Comparison of ENCODE assay signal across 15 cellular contexts in genomic region chr9:99828417-99829176, GRCh38. TPM values are rescaled to one million over a fixed set of nuclear protein-coding genes. Genes with fewer than 3 reads are reported as not detected.
A peak's percentile ranks its signal among the peaks of the same experiment; 100 is the strongest.
DNase-seq lines count a peak whose midpoint lies in the region; ATAC-seq, FAIRE-seq and TF ChIP-seq lines count a peak whose summit lies in the region.
"Had no signal": no experiment of that assay in that cellular context is flagged by ENCODE, and none has a peak within 500 bp of the region (broad histone marks: within the 10 kb centered on the region; RNA-seq: fewer than 3 reads in every experiment).

No MANE protein-coding gene starts in this region.

- H3K36me3 Mint-ChIP-seq in mesothelial cell of epicardium, result peaks cover 17% of the 10 kb centered on the region

- no peaks in the 10 kb centered on the region for H3K9me3 ChIP-seq in right lobe of liver
- no peaks in the 10 kb centered on the region for H3K9me3 ChIP-seq in HepG2 (ENCODE audit: low read length)
- no peaks in the 10 kb centered on the region for H3K9me3 ChIP-seq in endothelial cell of umbilical vein (replicated peaks; ENCODE audit: control insufficient read depth, insufficient read depth, low read length)
- no peaks in the 10 kb centered on the region for H3K9me3 ChIP-seq in aorta (ENCODE audit: control insufficient read depth, low read length)

- no peaks in the 10 kb centered on the region for H3K79me2 ChIP-seq in HepG2 (ENCODE audit: insufficient read depth, low read length)
- H3K79me2 ChIP-seq in endothelial cell of umbilical vein (ENCODE audit: control insufficient read depth, insufficient read depth, low read length), result no peaks in the 10 kb centered on the region
- H3K79me2 ChIP-seq: parathyroid adenoma had no signal

- H3K9me1 ChIP-seq in endothelial cell of umbilical vein (replicated peaks; ENCODE audit: control insufficient read depth, extremely low read depth, insufficient read depth, low read length), result no peaks in the 10 kb centered on the region

- H3K4me3 ChIP-seq in right lobe of liver (no peak overlapping the region), HepG2 (replicated peaks in 1 of 3; ENCODE audit: insufficient read depth in 1 of 3, low read depth in 2 of 3, low read length in 3 of 3) (no peak overlapping the region), endothelial cell of umbilical vein (replicated peaks in 1 of 3; ENCODE audit: insufficient read depth in 1 of 3, low read depth in 1 of 3, low read length in 3 of 3) (no peak overlapping the region), aorta (ENCODE audit: low read length in 2 of 2) (no peak overlapping the region)

- no peak for TF ChIP-seq CTCF in right lobe of liver (IDR thresholded peaks at IDR 0.05)
- no peak for TF ChIP-seq CTCF in HepG2 (CRISPR knock-in tag; IDR thresholded peaks at IDR 0.05)
- no peak for TF ChIP-seq CTCF in endothelial cell of umbilical vein (IDR thresholded peaks at IDR 0.05; ENCODE audit: extremely low read depth in 1 of 2, insufficient read depth in 1 of 2, low read depth in 1 of 2, low read length in 2 of 2)
- no peak for TF ChIP-seq CTCF in mesothelial cell of epicardium (IDR thresholded peaks at IDR 0.05; ENCODE audit: unreplicated experiment)

- peak; percentile 71 to 88 (median 84) for ATAC-seq in right lobe of liver
- no peak for ATAC-seq in HepG2
- peak; percentile 51 for ATAC-seq in aorta (ENCODE audit: low FRiP score)
- ATAC-seq in GM19023 (IDR thresholded peaks at IDR 0.05; ENCODE audit: unreplicated experiment), result no peak

- WGBS in right lobe of liver (ENCODE audit: insufficient coverage, low coverage, low lambda C conversion rate, missing lambda C conversion rate), result 33% methylated on average over 17 of the region's 78 CpGs
- 89% methylated on average over 57 of the region's 78 CpGs for WGBS in HepG2 (ENCODE audit: low lambda C conversion rate)
- WGBS in aorta, 2 donors, result 74 to 80% methylated on average over 52 to 78 of the region's 78 CpGs

- no peak overlapping the region for H2AFZ ChIP-seq in HepG2 (ENCODE audit: low read length)
- no peak overlapping the region for H2AFZ ChIP-seq in endothelial cell of umbilical vein (ENCODE audit: low read depth, low read length)
- H2AFZ ChIP-seq: parathyroid adenoma had no signal

- no peak overlapping the region for H3K27ac ChIP-seq in right lobe of liver
- no peak overlapping the region for H3K27ac ChIP-seq in HepG2 (ENCODE audit: extremely low read length, insufficient read depth, low read length)
- no peak overlapping the region for H3K27ac ChIP-seq in endothelial cell of umbilical vein (ENCODE audit: insufficient read depth, low read depth, low read length)
- no peak overlapping the region for H3K27ac ChIP-seq in aorta (ENCODE audit: low read depth in 1 of 2, low read length in 2 of 2)
- H3K27ac ChIP-seq: parathyroid adenoma had no signal

- intact Hi-C loops in right lobe of liver (cut with DNase I) (no loop called here), HepG2 (cut with micrococcal nuclease; ENCODE audit: unreplicated experiment) (no loop called here), endothelial cell of umbilical vein (cut with micrococcal nuclease) (no loop called here), aorta (cut with DNase I) (loop anchor here in 1 of 2 donors (10.0 kb wide), 2 partner anchors 644 to 1574 kb away; partner anchors contain the start of gene TBC1D2)

- no peak overlapping the region for H3K27ac Mint-ChIP-seq in mesothelial cell of epicardium

- H4K20me1 ChIP-seq in HepG2 (ENCODE audit: insufficient read depth, low read length), result no peaks in the 10 kb centered on the region
- H4K20me1 ChIP-seq in endothelial cell of umbilical vein (replicated peaks; ENCODE audit: control insufficient read depth, extremely low read depth, insufficient read depth, low read length), result no peaks in the 10 kb centered on the region

- H3K4me3 Mint-ChIP-seq in mesothelial cell of epicardium, result peak overlapping the region; percentile 31

- dilution Hi-C loops in endothelial cell of umbilical vein (cut with MboI; ENCODE audit: extremely low pct_ligation_motif_present, low sequenced_read_pairs), result no loop called here

- POLR2A ChIA-PET in HepG2 (lab: Yijun Ruan, JAX), result no interaction called here
- POLR2A ChIA-PET in endothelial cell of umbilical vein (lab: Charles Lee), result no interaction called here

- no TSS peak for BruUV-seq in HepG2 (replicated peaks; lab: Mats Ljungman, UMichigan)
- no TSS peak for BruUV-seq in endothelial cell of umbilical vein (replicated peaks; lab: Mats Ljungman, UMichigan)

- TF ChIP-seq EP300 in HepG2 (IDR thresholded peaks at IDR 0.05; ENCODE audit: low read depth in 2 of 2, low read length in 2 of 2), result no peak
- TF ChIP-seq EP300 in HepG2 (CRISPR knock-in tag; IDR thresholded peaks at IDR 0.05; ENCODE audit: borderline replicate concordance), result no peak

- TF ChIP-seq POLR2A in right lobe of liver (IDR thresholded peaks at IDR 0.05), result no peak
- no peak for TF ChIP-seq POLR2A in HepG2 (IDR thresholded peaks at IDR 0.05; ENCODE audit: insufficient read depth in 1 of 2, low read depth in 2 of 2, low read length in 2 of 2)
- TF ChIP-seq POLR2A in endothelial cell of umbilical vein (IDR thresholded peaks at IDR 0.05; ENCODE audit: low read depth, low read length), result no peak

- H3K4me1 ChIP-seq in right lobe of liver, result peaks cover 0 to 20% (median 8%) of the 10 kb centered on the region in 4 donors
- peaks cover 18% of the 10 kb centered on the region for H3K4me1 ChIP-seq in HepG2 (ENCODE audit: insufficient read depth, low read length)
- peaks cover 11% of the 10 kb centered on the region for H3K4me1 ChIP-seq in endothelial cell of umbilical vein (ENCODE audit: control insufficient read depth, extremely low read depth, insufficient read depth, low read length)
- no peaks in the 10 kb centered on the region for H3K4me1 ChIP-seq in aorta (ENCODE audit: control insufficient read depth in 1 of 2, insufficient read depth in 2 of 2, low read length in 2 of 2)
- H3K4me1 ChIP-seq: parathyroid adenoma had no signal

- FAIRE-seq in HepG2 (lab: Jason Lieb, UNC) (no peak), endothelial cell of umbilical vein (lab: Jason Lieb, UNC) (no peak)
- FAIRE-seq: islet of Langerhans, TTC549 had no signal

- CTCF ChIA-PET in HepG2 (lab: Yijun Ruan, JAX; ENCODE audit: low intra/inter-chr PET ratio, low total read pairs) (no interaction called here), endothelial cell of umbilical vein (lab: Charles Lee) (interaction anchor here (0.7 to 1.4 kb wide), 4 partner anchors 9 to 644 kb away, joined by 3 to 5 read pairs (median 3); no protein-coding TSS in a partner anchor)

- H3K27me3 ChIP-seq in right lobe of liver, result peaks cover 0 to 34% of the 10 kb centered on the region in 2 donors
- H3K27me3 ChIP-seq in HepG2 (ENCODE audit: control insufficient read depth in 1 of 2, insufficient read depth in 2 of 2, low read length in 2 of 2), result peaks cover 7 to 44% of the 10 kb centered on the region in 2 experiments; a peak in 4 of 5 replicates
- peaks cover 54 to 72% of the 10 kb centered on the region in 2 experiments for H3K27me3 ChIP-seq in endothelial cell of umbilical vein (ENCODE audit: control insufficient read depth in 2 of 2, insufficient read depth in 2 of 2, low read length in 2 of 2)
- no peaks in the 10 kb centered on the region for H3K27me3 ChIP-seq in aorta (ENCODE audit: control insufficient read depth in 1 of 2, insufficient read depth in 2 of 2, low read length in 1 of 2)

- peaks cover 17% of the 10 kb centered on the region for H3K4me1 Mint-ChIP-seq in mesothelial cell of epicardium

- no peak overlapping the region for H3K4me2 ChIP-seq in HepG2 (ENCODE audit: low read depth, low read length)
- H3K4me2 ChIP-seq in endothelial cell of umbilical vein (ENCODE audit: insufficient read depth, low read length), result no peak overlapping the region

- H3K36me3 ChIP-seq in right lobe of liver, result no peaks in the 10 kb centered on the region
- H3K36me3 ChIP-seq in HepG2 (replicated peaks in 1 of 2; ENCODE audit: control insufficient read depth in 1 of 2, insufficient read depth in 2 of 2, low read length in 2 of 2), result no peaks in the 10 kb centered on the region
- H3K36me3 ChIP-seq in endothelial cell of umbilical vein (ENCODE audit: control insufficient read depth in 2 of 2, extremely low read depth in 1 of 2, insufficient read depth in 2 of 2, low read length in 2 of 2), result no peaks in the 10 kb centered on the region
- H3K36me3 ChIP-seq in aorta (ENCODE audit: control insufficient read depth in 1 of 2, insufficient read depth in 2 of 2, low read length in 1 of 2), result no peaks in the 10 kb centered on the region

- H3K9me3 Mint-ChIP-seq in mesothelial cell of epicardium, result no peaks in the 10 kb centered on the region

- in situ Hi-C loops in HepG2 (cut with HindIII; ENCODE audit: extremely low pct_ligation_motif_present, low pct_unique_long_range_greater_than_20kb), result loop anchor here (10.0 kb wide), 1 partner anchor 176 kb away; no protein-coding TSS in a partner anchor

- no peak for TF ChIP-seq RAD21 in HepG2 (CRISPR knock-in tag; IDR thresholded peaks at IDR 0.05)

- peaks cover 93% of the 10 kb centered on the region for H3K27me3 Mint-ChIP-seq in mesothelial cell of epicardium (ENCODE audit: low read depth)

- H3K9ac ChIP-seq in HepG2 (ENCODE audit: insufficient read depth, low read depth, low read length) (no peak overlapping the region), endothelial cell of umbilical vein (replicated peaks; ENCODE audit: extremely low read depth, insufficient read depth, low read length) (no peak overlapping the region)
- H3K9ac ChIP-seq: parathyroid adenoma had no signal

- DNase-seq in right lobe of liver, result peak; percentile 58 to 67 (median 62)
- no peak for DNase-seq in HepG2 (ENCODE audit: low spot score)
- no peak for DNase-seq in endothelial cell of umbilical vein (ENCODE audit: low read depth, low spot score)
- no peak for DNase-seq in mesothelial cell of epicardium (ENCODE audit: low spot score in 2 of 2, unreplicated experiment in 2 of 2)
- peak in 1 of 2 donors; percentile 76 for DNase-seq in aorta
- no peak for DNase-seq in H4 (ENCODE audit: low spot score)
- no peak for DNase-seq in OCI-M1 (lab: John Stamatoyannopoulos, UW)
- DNase-seq: activated CD8-positive, alpha-beta memory T cell treated with anti-CD3 and anti-CD28 coated beads, Interleukin-2, amount 50 U/mL, for 48 hours; DMS53; NCI-H446; RPMI8226 had no signal

RNA-seq across cellular contexts. Expression of gene NR4A3, which starts 6.9 kb away (rescaled TPM):
- total RNA-seq in right lobe of liver, result 1 to 10 TPM in 1 of 6 experiments, under 1 TPM in 5; 0.13 to 1.2 (median 0.30) TPM
- 0.02 TPM in 1 of 2 replicates, not detected in the other for total RNA-seq in HepG2 (2016; rRNA removed; fragmentation: Illumina TruSeq; extraction: Trizol)
- not detected in 2 replicates for total RNA-seq in HepG2 (2016; cell fraction: cytosol; rRNA removed; fragmentation: Illumina TruSeq; extraction: Trizol; ENCODE audit: low read depth)
- 0.03 TPM in 1 of 2 replicates, not detected in the other for total RNA-seq in HepG2 (2016; cell fraction: insoluble cytoplasmic fraction; rRNA removed; fragmentation: Illumina TruSeq; extraction: Trizol)
- 0.03 TPM in 1 of 2 replicates, not detected in the other for total RNA-seq in HepG2 (2016; cell fraction: membrane; rRNA removed; fragmentation: Illumina TruSeq; extraction: Trizol)
- 0.25 and 0.31 TPM in 2 replicates for total RNA-seq in HepG2 (2016; cell fraction: nucleus; rRNA removed; fragmentation: Illumina TruSeq; extraction: Trizol)
- polyA plus RNA-seq in HepG2 (2011; rRNA removed), result 0.03 and 0.09 TPM in 2 replicates
- polyA plus RNA-seq in HepG2 (2011; cell fraction: cytosol; rRNA removed), result 0.03 TPM in 1 of 2 replicates, not detected in the other
- polyA plus RNA-seq in HepG2 (2011; cell fraction: nucleus; rRNA removed), result 0.09 and 0.14 TPM in 2 replicates
- 0.07 TPM in 1 of 2 replicates, not detected in the other for polyA plus RNA-seq in HepG2 (2012)
- not detected in 2 replicates for polyA plus RNA-seq in HepG2 (2016; cell fraction: cytosol; fragmentation: Illumina TruSeq; extraction: Trizol; ENCODE audit: low read depth)
- 0.04 and 0.07 TPM in 2 replicates for polyA plus RNA-seq in HepG2 (2016; cell fraction: insoluble cytoplasmic fraction; fragmentation: Illumina TruSeq; extraction: Trizol; ENCODE audit: low read depth)
- polyA plus RNA-seq in HepG2 (2016; cell fraction: membrane; fragmentation: Illumina TruSeq; extraction: Trizol; ENCODE audit: low read depth), result not detected in 2 replicates
- not detected in 2 replicates for polyA plus RNA-seq in HepG2 (2016; cell fraction: nucleus; fragmentation: Illumina TruSeq; extraction: Trizol; ENCODE audit: insufficient read depth, low read depth)
- 0.06 and 5.7 TPM in 2 replicates for polyA minus RNA-seq in HepG2 (2011; rRNA and poly(A)+ RNA removed; ENCODE audit: low replicate concordance)
- 0.18 TPM in 1 of 2 replicates, not detected in the other for polyA minus RNA-seq in HepG2 (2011; cell fraction: cytosol; rRNA and poly(A)+ RNA removed)
- polyA minus RNA-seq in HepG2 (2011; cell fraction: nucleus; rRNA and poly(A)+ RNA removed), result 0.50 and 0.64 TPM in 2 replicates
- total RNA-seq in endothelial cell of umbilical vein, result 0.22 and 0.23 TPM in 2 replicates
- 0.11 TPM in 2 replicates for polyA plus RNA-seq in endothelial cell of umbilical vein
- polyA plus RNA-seq in endothelial cell of umbilical vein (2011; cell fraction: cytosol; rRNA removed), result 0.08 and 0.11 TPM in 2 replicates
- polyA plus RNA-seq in endothelial cell of umbilical vein (2011; cell fraction: nucleus; rRNA removed), result 0.88 and 0.91 TPM in 2 replicates
- polyA plus RNA-seq in endothelial cell of umbilical vein (2012), result 0.04 TPM in 1 of 2 replicates, not detected in the other
- polyA minus RNA-seq in endothelial cell of umbilical vein, result 0.23 and 1.00 TPM in 2 replicates
- 10.1 TPM for polyA minus RNA-seq in endothelial cell of umbilical vein (2011; cell fraction: cytosol; rRNA and poly(A)+ RNA removed)
- 3.5 and 5.6 TPM in 2 replicates for polyA minus RNA-seq in endothelial cell of umbilical vein (2011; cell fraction: nucleus; rRNA and poly(A)+ RNA removed)
- total RNA-seq in mesothelial cell of epicardium, result 14.2 to 15.4 TPM (median 15.3 TPM) in 3 replicates
- 10 to 100 TPM; 12.8 to 60.3 TPM for total RNA-seq in aorta
- 10 to 100 TPM in 1 of 2 donors, under 1 TPM in 1; 0.50 to 15.3 TPM for polyA plus RNA-seq in aorta
- 0.06 and 0.08 TPM in 2 replicates for total RNA-seq in H4 (2014; rRNA removed; shearing (Covaris generic))

Comparison
In these comparisons a context has a peak if more than half of its experiments do, and no peak if none do; other contexts are left out.
1. ATAC-seq: peak in right lobe of liver (4 of 4) and aorta (single experiment); none in HepG2 (single experiment) and GM19023 (single experiment).
2. DNase-seq: peak in right lobe of liver (3 of 3); none in HepG2 (single experiment), endothelial cell of umbilical vein (single experiment), mesothelial cell of epicardium (0 of 2), H4 (single experiment) and OCI-M1 (single experiment).